In the genomic region with DNA sequence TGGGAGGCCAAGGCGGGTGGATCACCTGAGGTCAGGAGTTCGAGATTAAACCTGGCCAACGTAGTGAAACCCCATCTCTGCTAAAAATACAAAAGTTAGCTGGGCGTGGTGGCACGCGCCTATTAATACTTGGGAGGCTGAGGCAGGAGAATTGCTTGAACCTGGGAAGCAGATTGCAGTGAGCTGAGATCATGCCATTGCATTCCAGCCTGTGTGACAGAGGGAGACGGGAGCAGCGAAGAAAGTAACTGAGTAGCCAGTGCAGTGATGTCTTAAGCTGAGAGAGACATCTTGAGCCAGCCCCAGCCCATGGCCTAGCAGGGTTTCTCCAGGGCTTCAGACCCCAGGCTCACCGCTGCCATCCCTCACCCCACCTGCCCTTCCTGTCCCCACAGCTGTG, we compare ENCODE assay signal across 1 cellular context.
TF ChIP-seq lines count a peak whose summit lies in the region.

No MANE protein-coding gene starts in this region.

TF ChIP-seq in K562, 482 proteins besides CTCF, POLR2A, EP300 and RAD21:
- TF ChIP-seq, protein P1, sequence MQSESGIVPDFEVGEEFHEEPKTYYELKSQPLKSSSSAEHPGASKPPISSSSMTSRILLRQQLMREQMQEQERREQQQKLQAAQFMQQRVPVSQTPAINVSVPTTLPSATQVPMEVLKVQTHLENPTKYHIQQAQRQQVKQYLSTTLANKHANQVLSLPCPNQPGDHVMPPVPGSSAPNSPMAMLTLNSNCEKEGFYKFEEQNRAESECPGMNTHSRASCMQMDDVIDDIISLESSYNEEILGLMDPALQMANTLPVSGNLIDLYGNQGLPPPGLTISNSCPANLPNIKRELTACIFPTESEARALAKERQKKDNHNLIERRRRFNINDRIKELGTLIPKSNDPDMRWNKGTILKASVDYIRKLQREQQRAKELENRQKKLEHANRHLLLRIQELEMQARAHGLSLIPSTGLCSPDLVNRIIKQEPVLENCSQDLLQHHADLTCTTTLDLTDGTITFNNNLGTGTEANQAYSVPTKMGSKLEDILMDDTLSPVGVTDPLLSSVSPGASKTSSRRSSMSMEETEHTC (IDR thresholded peaks at IDR 0.05): no peak
- peak; percentile 49 for TF ChIP-seq ZNF121 (CRISPR knock-in tag; conservative IDR thresholded peaks at IDR 0.05)
